In the genomic region with DNA sequence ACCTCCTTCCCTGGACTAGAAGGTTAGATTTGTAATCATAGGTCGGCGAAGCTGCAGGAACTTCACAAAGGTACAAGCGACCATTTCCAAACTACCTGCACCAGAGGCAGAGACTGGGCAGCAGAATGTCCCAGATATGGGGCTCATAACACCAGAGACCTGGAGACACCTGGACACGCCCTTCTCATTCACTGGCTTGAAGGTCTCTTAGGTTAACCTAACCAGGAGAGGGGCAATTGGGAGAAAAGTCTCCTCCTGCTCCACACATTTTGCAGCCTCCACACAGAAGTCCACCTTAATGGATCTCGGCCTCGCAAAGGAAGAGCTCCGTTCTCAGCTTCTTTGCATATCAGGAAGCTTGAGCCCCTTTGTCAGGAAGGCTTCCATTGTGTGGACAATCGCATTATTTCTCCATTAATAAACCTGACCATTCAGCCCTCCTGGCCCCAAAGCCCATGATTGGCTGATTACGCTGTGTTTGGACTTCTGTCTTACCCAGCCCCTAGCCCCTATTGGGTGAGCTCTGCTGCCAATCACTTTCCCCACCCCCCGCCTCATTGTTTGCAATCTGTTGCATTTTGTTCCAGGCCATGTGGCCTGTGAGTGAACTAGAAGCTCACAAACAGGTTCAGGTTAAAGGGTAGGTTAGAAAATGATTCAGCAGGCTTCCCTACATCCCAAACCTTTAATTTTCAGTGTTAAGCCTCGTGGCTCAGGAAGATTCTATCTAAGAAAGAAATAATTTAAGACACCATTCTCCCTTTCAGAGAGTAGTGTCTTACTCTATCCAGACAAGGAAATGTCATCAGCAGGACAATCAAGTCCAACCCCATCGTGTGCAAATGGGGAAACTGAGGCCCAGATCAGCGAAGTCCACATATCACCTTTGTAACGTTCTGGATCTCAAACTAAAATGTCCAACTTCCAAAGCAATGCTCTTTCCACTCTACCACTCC, we compare ENCODE assay signal across 1 cellular context.
TF ChIP-seq lines count a peak whose summit lies in the region.

No MANE protein-coding gene starts in this region.

TF ChIP-seq in K562, 482 proteins besides CTCF, POLR2A, EP300 and RAD21 (continued from another document and continues in another):
- TF ChIP-seq ZNF384 (IDR thresholded peaks at IDR 0.05; ENCODE audit: low read depth, low read length) (no peak), KLF1 (tag; IDR thresholded peaks at IDR 0.05) (peak; percentile 53; the same call in 1 of the 2 replicates), ZBTB1 (CRISPR knock-in tag; IDR thresholded peaks at IDR 0.05; ENCODE audit: borderline replicate concordance, low read depth) (no peak), ZNF174 (CRISPR knock-in tag; IDR thresholded peaks at IDR 0.05) (no peak), IRF2 (CRISPR knock-in tag; IDR thresholded peaks at IDR 0.05) (no peak), GTF2E2 (tag; IDR thresholded peaks at IDR 0.05) (no peak), ZNF699 (CRISPR knock-in tag; IDR thresholded peaks at IDR 0.05; ENCODE audit: insufficient replicate concordance) (no peak), ZNF57 (CRISPR knock-in tag; IDR thresholded peaks at IDR 0.05) (no peak), TAF9B (IDR thresholded peaks at IDR 0.05; ENCODE audit: partially characterized antibody) (no peak), MTA1 (IDR thresholded peaks at IDR 0.05; ENCODE audit: borderline replicate concordance) (no peak), SAFB2 (IDR thresholded peaks at IDR 0.05; ENCODE audit: borderline replicate concordance, low read depth, low read length, severe bottlenecking) (no peak), ZFX (CRISPR knock-in tag; IDR thresholded peaks at IDR 0.05) (peak; percentile 13; the same call in 1 of the 2 replicates), SMAD1 (IDR thresholded peaks at IDR 0.05; ENCODE audit: low read depth, low read length, partially characterized antibody) (no peak), NR2F6 (CRISPR knock-in tag; IDR thresholded peaks at IDR 0.05) (no peak), ETV5 (CRISPR knock-in tag; IDR thresholded peaks at IDR 0.05; ENCODE audit: low read depth) (no peak), MCM5 (IDR thresholded peaks at IDR 0.05; ENCODE audit: low read depth) (no peak), MCM2 (IDR thresholded peaks at IDR 0.05; ENCODE audit: low read depth) (no peak), ZNF253 (CRISPR knock-in tag; conservative IDR thresholded peaks at IDR 0.05) (no peak), FOS (IDR thresholded peaks at IDR 0.05; ENCODE audit: extremely low read depth, insufficient read length) (peak; percentile 98), JUN (IDR thresholded peaks at IDR 0.05; ENCODE audit: borderline replicate concordance, low read depth, low read length) (peak; percentile 74; the same call in 1 of the 2 replicates), JUN (CRISPR knock-in tag; IDR thresholded peaks at IDR 0.05; ENCODE audit: borderline replicate concordance) (no peak), BCL6 (CRISPR knock-in tag; IDR thresholded peaks at IDR 0.05) (no peak), SMAD3 (CRISPR knock-in tag; conservative IDR thresholded peaks at IDR 0.05) (0 out of 2 replicates have a peak, but pooled peaks have one; percentile 29), CREM (IDR thresholded peaks at IDR 0.05; ENCODE audit: low read depth) (peak; percentile 65), SP2 (IDR thresholded peaks at IDR 0.05; ENCODE audit: extremely low read depth, low read depth, low read length, poor library complexity, severe bottlenecking) (peak; percentile 81), KLF13 (tag; IDR thresholded peaks at IDR 0.05; ENCODE audit: borderline replicate concordance, low read depth) (no peak), PHF8 (IDR thresholded peaks at IDR 0.05; ENCODE audit: borderline replicate concordance, low read length) (no peak; the same call in 1 of the 2 replicates)
- TF ChIP-seq, protein P1, sequence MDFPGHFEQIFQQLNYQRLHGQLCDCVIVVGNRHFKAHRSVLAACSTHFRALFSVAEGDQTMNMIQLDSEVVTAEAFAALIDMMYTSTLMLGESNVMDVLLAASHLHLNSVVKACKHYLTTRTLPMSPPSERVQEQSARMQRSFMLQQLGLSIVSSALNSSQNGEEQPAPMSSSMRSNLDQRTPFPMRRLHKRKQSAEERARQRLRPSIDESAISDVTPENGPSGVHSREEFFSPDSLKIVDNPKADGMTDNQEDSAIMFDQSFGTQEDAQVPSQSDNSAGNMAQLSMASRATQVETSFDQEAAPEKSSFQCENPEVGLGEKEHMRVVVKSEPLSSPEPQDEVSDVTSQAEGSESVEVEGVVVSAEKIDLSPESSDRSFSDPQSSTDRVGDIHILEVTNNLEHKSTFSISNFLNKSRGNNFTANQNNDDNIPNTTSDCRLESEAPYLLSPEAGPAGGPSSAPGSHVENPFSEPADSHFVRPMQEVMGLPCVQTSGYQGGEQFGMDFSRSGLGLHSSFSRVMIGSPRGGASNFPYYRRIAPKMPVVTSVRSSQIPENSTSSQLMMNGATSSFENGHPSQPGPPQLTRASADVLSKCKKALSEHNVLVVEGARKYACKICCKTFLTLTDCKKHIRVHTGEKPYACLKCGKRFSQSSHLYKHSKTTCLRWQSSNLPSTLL (IDR thresholded peaks at IDR 0.05): no peak
- TF ChIP-seq, protein P2, sequence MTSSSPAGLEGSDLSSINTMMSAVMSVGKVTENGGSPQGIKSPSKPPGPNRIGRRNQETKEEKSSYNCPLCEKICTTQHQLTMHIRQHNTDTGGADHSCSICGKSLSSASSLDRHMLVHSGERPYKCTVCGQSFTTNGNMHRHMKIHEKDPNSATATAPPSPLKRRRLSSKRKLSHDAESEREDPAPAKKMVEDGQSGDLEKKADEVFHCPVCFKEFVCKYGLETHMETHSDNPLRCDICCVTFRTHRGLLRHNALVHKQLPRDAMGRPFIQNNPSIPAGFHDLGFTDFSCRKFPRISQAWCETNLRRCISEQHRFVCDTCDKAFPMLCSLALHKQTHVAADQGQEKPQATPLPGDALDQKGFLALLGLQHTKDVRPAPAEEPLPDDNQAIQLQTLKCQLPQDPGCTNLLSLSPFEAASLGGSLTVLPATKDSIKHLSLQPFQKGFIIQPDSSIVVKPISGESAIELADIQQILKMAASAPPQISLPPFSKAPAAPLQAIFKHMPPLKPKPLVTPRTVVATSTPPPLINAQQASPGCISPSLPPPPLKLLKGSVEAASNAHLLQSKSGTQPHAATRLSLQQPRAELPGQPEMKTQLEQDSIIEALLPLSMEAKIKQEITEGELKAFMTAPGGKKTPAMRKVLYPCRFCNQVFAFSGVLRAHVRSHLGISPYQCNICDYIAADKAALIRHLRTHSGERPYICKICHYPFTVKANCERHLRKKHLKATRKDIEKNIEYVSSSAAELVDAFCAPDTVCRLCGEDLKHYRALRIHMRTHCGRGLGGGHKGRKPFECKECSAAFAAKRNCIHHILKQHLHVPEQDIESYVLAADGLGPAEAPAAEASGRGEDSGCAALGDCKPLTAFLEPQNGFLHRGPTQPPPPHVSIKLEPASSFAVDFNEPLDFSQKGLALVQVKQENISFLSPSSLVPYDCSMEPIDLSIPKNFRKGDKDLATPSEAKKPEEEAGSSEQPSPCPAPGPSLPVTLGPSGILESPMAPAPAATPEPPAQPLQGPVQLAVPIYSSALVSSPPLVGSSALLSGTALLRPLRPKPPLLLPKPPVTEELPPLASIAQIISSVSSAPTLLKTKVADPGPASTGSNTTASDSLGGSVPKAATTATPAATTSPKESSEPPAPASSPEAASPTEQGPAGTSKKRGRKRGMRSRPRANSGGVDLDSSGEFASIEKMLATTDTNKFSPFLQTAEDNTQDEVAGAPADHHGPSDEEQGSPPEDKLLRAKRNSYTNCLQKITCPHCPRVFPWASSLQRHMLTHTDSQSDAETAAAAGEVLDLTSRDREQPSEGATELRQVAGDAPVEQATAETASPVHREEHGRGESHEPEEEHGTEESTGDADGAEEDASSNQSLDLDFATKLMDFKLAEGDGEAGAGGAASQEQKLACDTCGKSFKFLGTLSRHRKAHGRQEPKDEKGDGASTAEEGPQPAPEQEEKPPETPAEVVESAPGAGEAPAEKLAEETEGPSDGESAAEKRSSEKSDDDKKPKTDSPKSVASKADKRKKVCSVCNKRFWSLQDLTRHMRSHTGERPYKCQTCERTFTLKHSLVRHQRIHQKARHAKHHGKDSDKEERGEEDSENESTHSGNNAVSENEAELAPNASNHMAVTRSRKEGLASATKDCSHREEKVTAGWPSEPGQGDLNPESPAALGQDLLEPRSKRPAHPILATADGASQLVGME (CRISPR knock-in tag; IDR thresholded peaks at IDR 0.05): no peak
- TF ChIP-seq, protein P3, sequence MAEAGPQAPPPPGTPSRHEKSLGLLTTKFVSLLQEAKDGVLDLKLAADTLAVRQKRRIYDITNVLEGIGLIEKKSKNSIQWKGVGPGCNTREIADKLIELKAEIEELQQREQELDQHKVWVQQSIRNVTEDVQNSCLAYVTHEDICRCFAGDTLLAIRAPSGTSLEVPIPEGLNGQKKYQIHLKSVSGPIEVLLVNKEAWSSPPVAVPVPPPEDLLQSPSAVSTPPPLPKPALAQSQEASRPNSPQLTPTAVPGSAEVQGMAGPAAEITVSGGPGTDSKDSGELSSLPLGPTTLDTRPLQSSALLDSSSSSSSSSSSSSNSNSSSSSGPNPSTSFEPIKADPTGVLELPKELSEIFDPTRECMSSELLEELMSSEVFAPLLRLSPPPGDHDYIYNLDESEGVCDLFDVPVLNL (CRISPR knock-in tag; IDR thresholded peaks at IDR 0.05; ENCODE audit: low read depth): no peak
- TF ChIP-seq, protein P4, sequence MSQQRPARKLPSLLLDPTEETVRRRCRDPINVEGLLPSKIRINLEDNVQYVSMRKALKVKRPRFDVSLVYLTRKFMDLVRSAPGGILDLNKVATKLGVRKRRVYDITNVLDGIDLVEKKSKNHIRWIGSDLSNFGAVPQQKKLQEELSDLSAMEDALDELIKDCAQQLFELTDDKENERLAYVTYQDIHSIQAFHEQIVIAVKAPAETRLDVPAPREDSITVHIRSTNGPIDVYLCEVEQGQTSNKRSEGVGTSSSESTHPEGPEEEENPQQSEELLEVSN (IDR thresholded peaks at IDR 0.05; ENCODE audit: borderline replicate concordance in 1 of 2, extremely low read depth in 1 of 2, insufficient read depth in 1 of 2, insufficient read length in 1 of 2, low read depth in 1 of 2, low read length in 1 of 2, poor library complexity in 1 of 2, severe bottlenecking in 1 of 2): peak; percentile 36 to 64
- TF ChIP-seq, protein P5, sequence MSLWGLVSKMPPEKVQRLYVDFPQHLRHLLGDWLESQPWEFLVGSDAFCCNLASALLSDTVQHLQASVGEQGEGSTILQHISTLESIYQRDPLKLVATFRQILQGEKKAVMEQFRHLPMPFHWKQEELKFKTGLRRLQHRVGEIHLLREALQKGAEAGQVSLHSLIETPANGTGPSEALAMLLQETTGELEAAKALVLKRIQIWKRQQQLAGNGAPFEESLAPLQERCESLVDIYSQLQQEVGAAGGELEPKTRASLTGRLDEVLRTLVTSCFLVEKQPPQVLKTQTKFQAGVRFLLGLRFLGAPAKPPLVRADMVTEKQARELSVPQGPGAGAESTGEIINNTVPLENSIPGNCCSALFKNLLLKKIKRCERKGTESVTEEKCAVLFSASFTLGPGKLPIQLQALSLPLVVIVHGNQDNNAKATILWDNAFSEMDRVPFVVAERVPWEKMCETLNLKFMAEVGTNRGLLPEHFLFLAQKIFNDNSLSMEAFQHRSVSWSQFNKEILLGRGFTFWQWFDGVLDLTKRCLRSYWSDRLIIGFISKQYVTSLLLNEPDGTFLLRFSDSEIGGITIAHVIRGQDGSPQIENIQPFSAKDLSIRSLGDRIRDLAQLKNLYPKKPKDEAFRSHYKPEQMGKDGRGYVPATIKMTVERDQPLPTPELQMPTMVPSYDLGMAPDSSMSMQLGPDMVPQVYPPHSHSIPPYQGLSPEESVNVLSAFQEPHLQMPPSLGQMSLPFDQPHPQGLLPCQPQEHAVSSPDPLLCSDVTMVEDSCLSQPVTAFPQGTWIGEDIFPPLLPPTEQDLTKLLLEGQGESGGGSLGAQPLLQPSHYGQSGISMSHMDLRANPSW (CRISPR knock-in tag; IDR thresholded peaks at IDR 0.05): no peak
- TF ChIP-seq, protein P6, sequence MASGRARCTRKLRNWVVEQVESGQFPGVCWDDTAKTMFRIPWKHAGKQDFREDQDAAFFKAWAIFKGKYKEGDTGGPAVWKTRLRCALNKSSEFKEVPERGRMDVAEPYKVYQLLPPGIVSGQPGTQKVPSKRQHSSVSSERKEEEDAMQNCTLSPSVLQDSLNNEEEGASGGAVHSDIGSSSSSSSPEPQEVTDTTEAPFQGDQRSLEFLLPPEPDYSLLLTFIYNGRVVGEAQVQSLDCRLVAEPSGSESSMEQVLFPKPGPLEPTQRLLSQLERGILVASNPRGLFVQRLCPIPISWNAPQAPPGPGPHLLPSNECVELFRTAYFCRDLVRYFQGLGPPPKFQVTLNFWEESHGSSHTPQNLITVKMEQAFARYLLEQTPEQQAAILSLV (tag; IDR thresholded peaks at IDR 0.05): no peak
- TF ChIP-seq, protein P7, sequence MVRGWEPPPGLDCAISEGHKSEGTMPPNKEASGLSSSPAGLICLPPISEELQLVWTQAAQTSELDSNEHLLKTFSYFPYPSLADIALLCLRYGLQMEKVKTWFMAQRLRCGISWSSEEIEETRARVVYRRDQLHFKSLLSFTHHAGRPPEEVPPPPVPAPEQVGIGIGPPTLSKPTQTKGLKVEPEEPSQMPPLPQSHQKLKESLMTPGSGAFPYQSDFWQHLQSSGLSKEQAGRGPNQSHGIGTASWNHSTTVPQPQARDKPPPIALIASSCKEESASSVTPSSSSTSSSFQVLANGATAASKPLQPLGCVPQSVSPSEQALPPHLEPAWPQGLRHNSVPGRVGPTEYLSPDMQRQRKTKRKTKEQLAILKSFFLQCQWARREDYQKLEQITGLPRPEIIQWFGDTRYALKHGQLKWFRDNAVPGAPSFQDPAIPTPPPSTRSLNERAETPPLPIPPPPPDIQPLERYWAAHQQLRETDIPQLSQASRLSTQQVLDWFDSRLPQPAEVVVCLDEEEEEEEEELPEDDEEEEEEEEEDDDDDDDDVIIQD (CRISPR knock-in tag; IDR thresholded peaks at IDR 0.05): no peak
- TF ChIP-seq, protein P8, sequence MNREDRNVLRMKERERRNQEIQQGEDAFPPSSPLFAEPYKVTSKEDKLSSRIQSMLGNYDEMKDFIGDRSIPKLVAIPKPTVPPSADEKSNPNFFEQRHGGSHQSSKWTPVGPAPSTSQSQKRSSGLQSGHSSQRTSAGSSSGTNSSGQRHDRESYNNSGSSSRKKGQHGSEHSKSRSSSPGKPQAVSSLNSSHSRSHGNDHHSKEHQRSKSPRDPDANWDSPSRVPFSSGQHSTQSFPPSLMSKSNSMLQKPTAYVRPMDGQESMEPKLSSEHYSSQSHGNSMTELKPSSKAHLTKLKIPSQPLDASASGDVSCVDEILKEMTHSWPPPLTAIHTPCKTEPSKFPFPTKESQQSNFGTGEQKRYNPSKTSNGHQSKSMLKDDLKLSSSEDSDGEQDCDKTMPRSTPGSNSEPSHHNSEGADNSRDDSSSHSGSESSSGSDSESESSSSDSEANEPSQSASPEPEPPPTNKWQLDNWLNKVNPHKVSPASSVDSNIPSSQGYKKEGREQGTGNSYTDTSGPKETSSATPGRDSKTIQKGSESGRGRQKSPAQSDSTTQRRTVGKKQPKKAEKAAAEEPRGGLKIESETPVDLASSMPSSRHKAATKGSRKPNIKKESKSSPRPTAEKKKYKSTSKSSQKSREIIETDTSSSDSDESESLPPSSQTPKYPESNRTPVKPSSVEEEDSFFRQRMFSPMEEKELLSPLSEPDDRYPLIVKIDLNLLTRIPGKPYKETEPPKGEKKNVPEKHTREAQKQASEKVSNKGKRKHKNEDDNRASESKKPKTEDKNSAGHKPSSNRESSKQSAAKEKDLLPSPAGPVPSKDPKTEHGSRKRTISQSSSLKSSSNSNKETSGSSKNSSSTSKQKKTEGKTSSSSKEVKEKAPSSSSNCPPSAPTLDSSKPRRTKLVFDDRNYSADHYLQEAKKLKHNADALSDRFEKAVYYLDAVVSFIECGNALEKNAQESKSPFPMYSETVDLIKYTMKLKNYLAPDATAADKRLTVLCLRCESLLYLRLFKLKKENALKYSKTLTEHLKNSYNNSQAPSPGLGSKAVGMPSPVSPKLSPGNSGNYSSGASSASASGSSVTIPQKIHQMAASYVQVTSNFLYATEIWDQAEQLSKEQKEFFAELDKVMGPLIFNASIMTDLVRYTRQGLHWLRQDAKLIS (CRISPR knock-in tag; IDR thresholded peaks at IDR 0.05): no peak
